ENCODE assay signal across 29 cellular contexts in the genomic region with DNA sequence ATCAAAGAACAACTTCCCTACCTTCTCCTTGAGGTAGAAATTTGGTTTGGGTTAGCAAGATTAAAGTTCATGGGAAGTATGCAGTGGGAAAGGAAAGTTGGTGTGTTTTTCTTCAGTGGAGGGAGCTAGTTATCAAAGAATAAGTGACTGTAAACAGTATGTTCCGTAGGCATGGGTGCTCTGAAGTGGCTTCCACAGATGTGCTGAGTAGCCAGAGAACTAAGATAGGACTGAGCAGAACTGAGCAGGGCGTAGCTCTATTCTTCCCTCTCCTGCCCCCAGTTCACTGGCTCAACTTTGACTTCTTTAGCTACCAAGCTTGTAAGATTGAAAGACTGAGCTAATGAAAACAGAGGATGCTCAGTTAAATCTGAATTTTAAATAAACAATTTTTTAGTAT. TPM values are rescaled to one million over a fixed set of nuclear protein-coding genes. Genes with fewer than 3 reads are reported as not detected.
A peak's percentile ranks its signal among the peaks of the same experiment; 100 is the strongest.
DNase-seq lines count a peak whose midpoint lies in the region; ATAC-seq, FAIRE-seq and TF ChIP-seq lines count a peak whose summit lies in the region.
"Had no signal": no experiment of that assay in that cellular context is flagged by ENCODE, and none has a peak within 500 bp of the region (broad histone marks: within the 10 kb centered on the region; RNA-seq: fewer than 3 reads in every experiment).

No MANE protein-coding gene starts in this region.

- H3K27ac Mint-ChIP-seq in Caco-2 (ENCODE audit: unreplicated experiment) (peak overlapping the region; percentile 9), WTC11 (no peak overlapping the region)
- H3K27ac Mint-ChIP-seq: activated CD8-positive, alpha-beta memory T cell treated with anti-CD3 and anti-CD28 coated beads, Interleukin-2, amount 10 ng/mL, durations not matched to agents 7 days and 5 days; activated naive CD8-positive, alpha-beta T cell treated with anti-CD3 and anti-CD28 coated beads, Interleukin-2, amount 50 U/mL, for 24 hours; activated T-cell treated with anti-CD3 and anti-CD28 coated beads, Interleukin-2, amount 50 U/mL, for 72 hours had no signal

- H3K9me3 Mint-ChIP-seq in Caco-2 (ENCODE audit: unreplicated experiment) (peaks cover 18% of the 10 kb centered on the region), WTC11 (peaks cover 29% of the 10 kb centered on the region)

- H3K27ac ChIP-seq in neutrophil = peak overlapping the region; percentile 55
- H3K27ac ChIP-seq: BLaER1, gastrocnemius medialis, hepatocyte, sigmoid colon, tibial artery had no signal

- no peak overlapping the region for H3K4me3 ChIP-seq in Caco-2 (ENCODE audit: low read depth, low read length)
- H3K4me3 ChIP-seq in LNCaP clone FGC (ENCODE audit: low read depth, low read length) = 0 out of 2 replicates have a peak overlapping the region, but pooled peaks have one; percentile 11
- H3K4me3 ChIP-seq in neutrophil (ENCODE audit: low read depth in 1 of 2, low read length in 1 of 2) = no peak overlapping the region
- H3K4me3 ChIP-seq: BLaER1, gastrocnemius medialis, hepatocyte, sigmoid colon, tibial artery had no signal

- DNase-seq in Caco-2 (no peak), LNCaP clone FGC (ENCODE audit: low read depth) (no peak), left ventricle myocardium superior (no peak), WTC11 (ENCODE audit: low spot score) (no peak), frontal cortex (ENCODE audit: low spot score in 2 of 2) (no peak), T-helper 9 cell (no peak), NCI-H1092 treated with DMSO at 0.1 percent for 48 hours (lab: John Stamatoyannopoulos, UW) (no peak)
- DNase-seq: activated CD8-positive, alpha-beta memory T cell treated with anti-CD3 and anti-CD28 coated beads, Interleukin-2, amount 10 ng/mL, durations not matched to agents 7 days and 5 days; activated naive CD8-positive, alpha-beta T cell treated with anti-CD3 and anti-CD28 coated beads, Interleukin-2, amount 50 U/mL, for 24 hours; activated T-cell treated with anti-CD3 and anti-CD28 coated beads, Interleukin-2, amount 50 U/mL, for 72 hours; caudate nucleus; gastrocnemius medialis; H7; mesendoderm; NCI-H2107; NCI-H345; SIG-M5; sigmoid colon; stimulated activated CD4-positive, alpha-beta T cell treated with anti-CD3 and anti-CD28 coated beads, Interleukin-12 subunit alpha, Interleukin-12 subunit beta, amount 100 ng/mL, for 4 hours; stimulated activated CD4-positive, alpha-beta T cell treated with anti-CD3 and anti-CD28 coated beads, Interleukin-4, amount 100 ng/mL, for 1 hour; tibial artery had no signal

- intact Hi-C loops in Caco-2 (cut with micrococcal nuclease; ENCODE audit: unreplicated experiment) = no loop called here
- intact Hi-C loops in left ventricle myocardium superior (cut with micrococcal nuclease) = no loop called here

- BruUV-seq in Caco-2 (replicated peaks; lab: Mats Ljungman, UMichigan) = no TSS peak

- no peak overlapping the region for H3K4me3 Mint-ChIP-seq in Caco-2 (ENCODE audit: unreplicated experiment)
- H3K4me3 Mint-ChIP-seq in WTC11 = no peak overlapping the region
- H3K4me3 Mint-ChIP-seq: activated CD8-positive, alpha-beta memory T cell treated with anti-CD3 and anti-CD28 coated beads, Interleukin-2, amount 10 ng/mL, durations not matched to agents 7 days and 5 days; activated naive CD8-positive, alpha-beta T cell treated with anti-CD3 and anti-CD28 coated beads, Interleukin-2, amount 50 U/mL, for 24 hours; activated T-cell treated with anti-CD3 and anti-CD28 coated beads, Interleukin-2, amount 50 U/mL, for 72 hours; neural crest cell had no signal

- no peaks in the 10 kb centered on the region for H3K27me3 ChIP-seq in Caco-2 (replicated peaks; ENCODE audit: control insufficient read depth, insufficient read depth, low read length)
- no peaks in the 10 kb centered on the region for H3K27me3 ChIP-seq in neutrophil
- H3K27me3 ChIP-seq: BLaER1, gastrocnemius medialis, hepatocyte, sigmoid colon, tibial artery had no signal

- FAIRE-seq in frontal cortex (lab: Jason Lieb, UNC) = no peak
- FAIRE-seq: astrocyte, GM12892 had no signal

- peak; percentile 86 for ATAC-seq in left ventricle myocardium superior
- no peak for ATAC-seq in WTC11
- ATAC-seq: activated CD8-positive, alpha-beta memory T cell treated with anti-CD3 and anti-CD28 coated beads, Interleukin-2, amount 10 ng/mL, durations not matched to agents 7 days and 5 days; activated naive CD8-positive, alpha-beta T cell treated with anti-CD3 and anti-CD28 coated beads, Interleukin-2, amount 50 U/mL, for 24 hours; activated T-cell treated with anti-CD3 and anti-CD28 coated beads, Interleukin-2, amount 50 U/mL, for 72 hours; Panc1 had no signal

- H3K4me1 Mint-ChIP-seq in Caco-2 (ENCODE audit: low read depth, unreplicated experiment) (peaks cover 20% of the 10 kb centered on the region), WTC11 (peaks cover 41% of the 10 kb centered on the region)
- H3K4me1 Mint-ChIP-seq: activated naive CD8-positive, alpha-beta T cell treated with anti-CD3 and anti-CD28 coated beads, Interleukin-2, amount 50 U/mL, for 24 hours had no signal

- H3K27me3 Mint-ChIP-seq in Caco-2 (ENCODE audit: insufficient read depth, unreplicated experiment) (no peaks in the 10 kb centered on the region), WTC11 (ENCODE audit: low read depth) (peaks cover 3% of the 10 kb centered on the region; the same call in 1 of the 2 replicates)

- CTCF ChIA-PET in Caco-2 (lab: Charles Lee) (interaction anchor here (1.0 kb wide), 1 partner anchor 172 kb away, joined by 4 read pairs; no protein-coding TSS in a partner anchor), WTC11 (lab: Charles Lee) (no interaction called here)

- H3K9me3 ChIP-seq in Caco-2 (peaks cover 3% of the 10 kb centered on the region; the same call in 1 of the 2 replicates), neutrophil (no peaks in the 10 kb centered on the region)
- H3K9me3 ChIP-seq: gastrocnemius medialis, sigmoid colon, tibial artery had no signal

- H3K36me3 Mint-ChIP-seq in Caco-2 (ENCODE audit: insufficient read depth, unreplicated experiment) = peaks cover 23% of the 10 kb centered on the region
- H3K36me3 Mint-ChIP-seq in WTC11 = peaks cover 23% of the 10 kb centered on the region

- POLR2A ChIA-PET in Caco-2 (lab: Charles Lee) = no interaction called here
- POLR2A ChIA-PET in WTC11 (lab: Charles Lee) = no interaction called here

- TF ChIP-seq CTCF in Caco-2 (IDR thresholded peaks at IDR 0.05; ENCODE audit: insufficient read depth in 1 of 2, low read depth in 1 of 2, low read length in 1 of 2, severe bottlenecking in 1 of 2, unreplicated experiment in 1 of 2) = no peak
- no peak for TF ChIP-seq CTCF in LNCaP clone FGC (IDR thresholded peaks at IDR 0.05; ENCODE audit: control insufficient read depth, extremely low read depth, insufficient read depth)
- TF ChIP-seq CTCF in neutrophil (IDR thresholded peaks at IDR 0.05) = no peak
- no peak for TF ChIP-seq CTCF in WTC11 (IDR thresholded peaks at IDR 0.05)

- H3K4me1 ChIP-seq in Caco-2 (peaks cover 18% of the 10 kb centered on the region), neutrophil (ENCODE audit: control insufficient read depth in 1 of 2, insufficient read depth in 1 of 2, low read depth in 1 of 2, low read length in 1 of 2) (peaks cover 31 to 47% of the 10 kb centered on the region in 2 experiments)
- H3K4me1 ChIP-seq: BLaER1, sigmoid colon had no signal

- H3K36me3 ChIP-seq in Caco-2 (ENCODE audit: control insufficient read depth, insufficient read depth, low read length) = peaks cover 5% of the 10 kb centered on the region
- H3K36me3 ChIP-seq in neutrophil = peaks cover 4% of the 10 kb centered on the region
- H3K36me3 ChIP-seq: gastrocnemius medialis had no signal

TF ChIP-seq in WTC11, 78 proteins besides CTCF, POLR2A, EP300 and RAD21 (continues in another document):
- no peak for TF ChIP-seq ETV6 (CRISPR knock-in tag; IDR thresholded peaks at IDR 0.05)
- no peak for TF ChIP-seq TEAD4 (CRISPR knock-in tag; IDR thresholded peaks at IDR 0.05)
- no peak for TF ChIP-seq JUN (CRISPR knock-in tag; IDR thresholded peaks at IDR 0.05)
- TF ChIP-seq NR2C2 (CRISPR knock-in tag; IDR thresholded peaks at IDR 0.05) = no peak
- TF ChIP-seq ZBTB21 (CRISPR knock-in tag; IDR thresholded peaks at IDR 0.05; ENCODE audit: borderline replicate concordance) = no peak
- no peak for TF ChIP-seq ATF1 (CRISPR knock-in tag; IDR thresholded peaks at IDR 0.05)
- no peak for TF ChIP-seq E2F1 (CRISPR knock-in tag; IDR thresholded peaks at IDR 0.05)
- TF ChIP-seq TEAD1 (CRISPR knock-in tag; IDR thresholded peaks at IDR 0.05) = no peak
- TF ChIP-seq ELF4 (CRISPR knock-in tag; IDR thresholded peaks at IDR 0.05; ENCODE audit: low read depth) = no peak
- no peak for TF ChIP-seq NFYB (CRISPR knock-in tag; conservative IDR thresholded peaks at IDR 0.05; ENCODE audit: low read depth)

RNA-seq across cellular contexts. Expression of gene ADCY10, which starts 3.4 kb away (rescaled TPM):
- 1.3 and 1.7 TPM in 2 replicates for total RNA-seq in Caco-2 (2022)
- 0.47 TPM for total RNA-seq in left ventricle myocardium superior
- 0.07 to 0.34 TPM in 2 of 3 replicates, not detected in the other for total RNA-seq in WTC11 (2021)
- total RNA-seq in frontal cortex = 0.41 TPM
- total RNA-seq: G401, neural crest cell had no signal

RNA-seq across cellular contexts. Expression of gene DCAF6, which starts 26.0 kb away (rescaled TPM):
- total RNA-seq in Caco-2 (2022) = 41.9 and 53.0 TPM in 2 replicates
- total RNA-seq in left ventricle myocardium superior = 234 TPM
- total RNA-seq in WTC11 (2021) = 13.5 to 17.4 TPM (median 16.1 TPM) in 3 replicates
- 73.4 TPM for total RNA-seq in frontal cortex

RNA-seq across cellular contexts. Expression of gene MPC2, which starts 26.3 kb away (rescaled TPM):
- total RNA-seq in Caco-2 (2022) (159 and 169 TPM in 2 replicates), left ventricle myocardium superior (237 TPM), WTC11 (2021) (35.2 to 42.8 TPM (median 36.9 TPM) in 3 replicates), frontal cortex (62.8 TPM)
